Comparison of ENCODE assay signal across 9 cellular contexts in the genomic region with DNA sequence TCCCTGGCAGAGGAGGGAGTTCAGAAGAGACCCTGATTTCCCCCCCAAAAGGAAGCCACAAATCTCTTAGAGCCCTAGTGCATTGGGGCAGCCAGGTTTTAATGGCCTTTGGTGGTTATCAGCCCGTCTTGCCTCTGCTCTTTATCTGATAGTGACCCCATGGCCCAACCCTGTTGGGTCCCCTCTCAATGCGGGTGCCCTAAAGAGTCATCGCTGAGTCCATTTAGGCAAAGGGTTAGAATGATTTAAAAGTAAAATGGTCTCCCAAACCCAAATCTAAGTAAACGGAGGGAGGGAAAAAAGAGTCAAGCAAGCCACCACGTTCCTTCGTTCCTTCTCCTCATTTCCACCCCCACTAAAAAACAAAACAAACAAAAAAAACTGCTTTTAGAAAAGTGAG.
DNase-seq lines count a peak whose midpoint lies in the region; ATAC-seq and TF ChIP-seq lines count a peak whose summit lies in the region.
"Had no signal": no experiment of that assay in that cellular context is flagged by ENCODE, and none has a peak within 500 bp of the region (broad histone marks: within the 10 kb centered on the region; RNA-seq: fewer than 3 reads in every experiment).

No MANE protein-coding gene starts in this region.

- no peak for TF ChIP-seq POLR2A in tibial nerve (IDR thresholded peaks at IDR 0.05)

- H3K9me3 Mint-ChIP-seq in activated naive CD4-positive, alpha-beta T cell treated with anti-CD3 and anti-CD28 coated beads, Interleukin-2, amount 10 ng/mL, durations not matched to agents 7 days and 5 days: no peaks in the 10 kb centered on the region
- H3K9me3 Mint-ChIP-seq in activated CD8-positive, alpha-beta T cell treated with anti-CD3 and anti-CD28 coated beads, Interleukin-2, amount 10 ng/mL, durations not matched to agents 7 days and 5 days (ENCODE audit: insufficient read depth): no peaks in the 10 kb centered on the region

- H3K4me3 ChIP-seq in kidney epithelial cell (ENCODE audit: low read depth, low read length) (peak overlapping the region; percentile 94), tibial nerve (peak overlapping the region; percentile 62 to 93 (median 82))

- H3K27me3 ChIP-seq in kidney epithelial cell (ENCODE audit: control insufficient read depth, insufficient read depth, low read length) (no peaks in the 10 kb centered on the region), tibial nerve (peaks cover 0 to 3% of the 10 kb centered on the region in 2 donors)

- peak overlapping the region; percentile 97 for H3K27ac Mint-ChIP-seq in activated naive CD4-positive, alpha-beta T cell treated with anti-CD3 and anti-CD28 coated beads, Interleukin-2, amount 10 ng/mL, durations not matched to agents 7 days and 5 days
- H3K27ac Mint-ChIP-seq in activated CD8-positive, alpha-beta T cell treated with anti-CD3 and anti-CD28 coated beads, Interleukin-2, amount 10 ng/mL, durations not matched to agents 7 days and 5 days: no peak overlapping the region

- H3K27ac ChIP-seq in tibial nerve: peak overlapping the region; percentile 67 to 95 (median 88)

- H3K36me3 ChIP-seq in kidney epithelial cell (ENCODE audit: control insufficient read depth, insufficient read depth, low read length) (peaks cover 1% of the 10 kb centered on the region), tibial nerve (no peaks in the 10 kb centered on the region)

- TF ChIP-seq EP300 in tibial nerve (IDR thresholded peaks at IDR 0.05): peak in 1 of 2 donors; percentile 12

- peaks cover 18% of the 10 kb centered on the region for H3K36me3 Mint-ChIP-seq in activated naive CD4-positive, alpha-beta T cell treated with anti-CD3 and anti-CD28 coated beads, Interleukin-2, amount 10 ng/mL, durations not matched to agents 7 days and 5 days
- H3K36me3 Mint-ChIP-seq in activated CD8-positive, alpha-beta T cell treated with anti-CD3 and anti-CD28 coated beads, Interleukin-2, amount 10 ng/mL, durations not matched to agents 7 days and 5 days (ENCODE audit: low read depth): peaks cover 2% of the 10 kb centered on the region

- WGBS in tibial nerve, 2 donors: 41 to 45% methylated on average over 6 of the region's 6 CpGs

- no peaks in the 10 kb centered on the region for H3K9me3 ChIP-seq in tibial nerve

- peak overlapping the region; percentile 85 for H3K4me3 Mint-ChIP-seq in activated naive CD4-positive, alpha-beta T cell treated with anti-CD3 and anti-CD28 coated beads, Interleukin-2, amount 10 ng/mL, durations not matched to agents 7 days and 5 days
- H3K4me3 Mint-ChIP-seq in activated CD8-positive, alpha-beta T cell treated with anti-CD3 and anti-CD28 coated beads, Interleukin-2, amount 10 ng/mL, durations not matched to agents 7 days and 5 days: peak overlapping the region; percentile 34

- H3K4me1 Mint-ChIP-seq in activated naive CD4-positive, alpha-beta T cell treated with anti-CD3 and anti-CD28 coated beads, Interleukin-2, amount 10 ng/mL, durations not matched to agents 7 days and 5 days: peaks cover 65% of the 10 kb centered on the region
- peaks cover 39% of the 10 kb centered on the region for H3K4me1 Mint-ChIP-seq in activated CD8-positive, alpha-beta T cell treated with anti-CD3 and anti-CD28 coated beads, Interleukin-2, amount 10 ng/mL, durations not matched to agents 7 days and 5 days (ENCODE audit: low read depth)

- DNase-seq in activated naive CD4-positive, alpha-beta T cell treated with anti-CD3 and anti-CD28 coated beads, Interleukin-2, amount 10 ng/mL, durations not matched to agents 7 days and 5 days: no peak
- no peak for DNase-seq in activated naive CD4-positive, alpha-beta T cell treated with anti-CD3 and anti-CD28 coated beads, Interleukin-2, amount 50 U/mL, for 16 hours
- DNase-seq in activated CD8-positive, alpha-beta T cell treated with anti-CD3 and anti-CD28 coated beads, Interleukin-2, amount 10 ng/mL, durations not matched to agents 7 days and 5 days: peak; percentile 15
- DNase-seq in kidney epithelial cell (ENCODE audit: low read depth) (no peak), tibial nerve (ENCODE audit: low spot score in 2 of 2) (no peak), NCI-H345 (lab: John Stamatoyannopoulos, UW) (no peak), NCI-H226 (no peak)
- DNase-seq: amniotic stem cell had no signal

- POLR2A ChIA-PET in activated CD8-positive, alpha-beta T cell treated with anti-CD3 and anti-CD28 coated beads, Interleukin-2, amount 10 ng/mL, durations not matched to agents 7 days and 5 days (lab: Charles Lee): no interaction called here

- no peaks in the 10 kb centered on the region for H3K27me3 Mint-ChIP-seq in activated naive CD4-positive, alpha-beta T cell treated with anti-CD3 and anti-CD28 coated beads, Interleukin-2, amount 10 ng/mL, durations not matched to agents 7 days and 5 days
- H3K27me3 Mint-ChIP-seq in activated CD8-positive, alpha-beta T cell treated with anti-CD3 and anti-CD28 coated beads, Interleukin-2, amount 10 ng/mL, durations not matched to agents 7 days and 5 days (ENCODE audit: low read depth): peaks cover 2% of the 10 kb centered on the region

- no peak for ATAC-seq in activated CD8-positive, alpha-beta T cell treated with anti-CD3 and anti-CD28 coated beads, Interleukin-2, amount 10 ng/mL, durations not matched to agents 7 days and 5 days
- no peak for ATAC-seq in GM21526 (IDR thresholded peaks at IDR 0.05; ENCODE audit: low FRiP score, unreplicated experiment)

- H3K4me1 ChIP-seq in tibial nerve: peaks cover 0 to 54% (median 4%) of the 10 kb centered on the region in 4 donors

- TF ChIP-seq CTCF in kidney epithelial cell (IDR thresholded peaks at IDR 0.05; ENCODE audit: insufficient read depth, low read length, poor library complexity, severe bottlenecking): no peak
- no peak for TF ChIP-seq CTCF in tibial nerve (IDR thresholded peaks at IDR 0.05)

- CTCF ChIA-PET in activated naive CD4-positive, alpha-beta T cell treated with anti-CD3 and anti-CD28 coated beads, Interleukin-2, amount 10 ng/mL, durations not matched to agents 7 days and 5 days (lab: Charles Lee): interaction anchor here (2.1 to 4.1 kb wide), 4 partner anchors 48 to 516 kb away, joined by 6 to 18 read pairs (median 10); no protein-coding TSS in a partner anchor
- CTCF ChIA-PET in activated CD8-positive, alpha-beta T cell treated with anti-CD3 and anti-CD28 coated beads, Interleukin-2, amount 10 ng/mL, durations not matched to agents 7 days and 5 days (lab: Charles Lee): interaction anchor here (0.6 to 6.5 kb wide), 8 partner anchors 78 to 516 kb away, joined by 3 to 39 read pairs (median 3); no protein-coding TSS in a partner anchor
